ENCODE assay signal across 21 cellular contexts in genomic region chr9:4068449-4068848, GRCh38.
"Had no signal": no experiment of that assay in that cellular context is flagged by ENCODE, and none has a peak within 500 bp of the region (broad histone marks: within the 10 kb centered on the region; RNA-seq: fewer than 3 reads in every experiment).

No MANE protein-coding gene starts in this region.

- H3K9me3 Mint-ChIP-seq: activated CD4-positive, alpha-beta memory T cell treated with anti-CD3 and anti-CD28 coated beads for 36 hours; activated CD4-positive, alpha-beta T cell treated with anti-CD3 and anti-CD28 coated beads, Interleukin-2, amount 10 ng/mL, durations not matched to agents 7 days and 5 days; activated naive CD4-positive, alpha-beta T cell treated with anti-CD3 and anti-CD28 coated beads, Interleukin-2, amount 50 U/mL, for 72 hours; activated naive CD8-positive, alpha-beta T cell treated with anti-CD3 and anti-CD28 coated beads, Interleukin-2, amount 50 U/mL, for 24 hours; activated T-cell treated with anti-CD3 and anti-CD28 coated beads, Interleukin-2, amount 50 U/mL, for 4 hours had no signal

- H3K4me3 ChIP-seq: body of pancreas had no signal

- H3K4me3 Mint-ChIP-seq: activated CD4-positive, alpha-beta memory T cell treated with anti-CD3 and anti-CD28 coated beads for 36 hours; activated CD4-positive, alpha-beta T cell treated with anti-CD3 and anti-CD28 coated beads, Interleukin-2, amount 10 ng/mL, durations not matched to agents 7 days and 5 days; activated naive CD8-positive, alpha-beta T cell treated with anti-CD3 and anti-CD28 coated beads, Interleukin-2, amount 50 U/mL, for 24 hours; activated T-cell treated with anti-CD3 and anti-CD28 coated beads, Interleukin-2, amount 50 U/mL, for 4 hours; T-helper 17 cell had no signal

- H3K27ac ChIP-seq: ascending aorta had no signal

- H3K27me3 ChIP-seq: ascending aorta, body of pancreas had no signal

- ATAC-seq: activated naive CD4-positive, alpha-beta T cell treated with anti-CD3 and anti-CD28 coated beads, Interleukin-2, amount 50 U/mL, for 72 hours; activated naive CD8-positive, alpha-beta T cell treated with anti-CD3 and anti-CD28 coated beads, Interleukin-2, amount 50 U/mL, for 24 hours; activated T-cell treated with anti-CD3 and anti-CD28 coated beads, Interleukin-2, amount 50 U/mL, for 4 hours; body of pancreas; T-helper 17 cell had no signal

- DNase-seq: activated CD4-positive, alpha-beta memory T cell treated with anti-CD3 and anti-CD28 coated beads for 36 hours; activated CD4-positive, alpha-beta T cell treated with anti-CD3 and anti-CD28 coated beads, Interleukin-2, amount 10 ng/mL, durations not matched to agents 7 days and 5 days; activated CD4-positive, CD25-positive, alpha-beta regulatory T cell; activated CD8-positive, alpha-beta memory T cell treated with anti-CD3 and anti-CD28 coated beads for 24 hours; activated effector memory CD4-positive, alpha-beta T cell treated with anti-CD3 and anti-CD28 coated beads, Interleukin-2, amount 50 U/mL, for 16 hours; activated naive CD4-positive, alpha-beta T cell treated with Interleukin-2 at 50 U/mL for 16 hours; activated naive CD8-positive, alpha-beta T cell treated with anti-CD3 and anti-CD28 coated beads, Interleukin-2, amount 50 U/mL, for 24 hours; activated T-cell treated with anti-CD3 and anti-CD28 coated beads, Interleukin-2, amount 50 U/mL, for 4 hours; amniotic stem cell; body of pancreas; MM.1S; NCI-H1105; NCI-H1436; NCI-H1694 treated with DMSO at 0.1 percent for 48 hours; NCI-H2029 treated with DMSO at 0.1 percent for 48 hours; NCI-H524; SIG-M5; T-helper 17 cell; T-helper 9 cell had no signal

- H3K9me3 ChIP-seq: ascending aorta, body of pancreas had no signal

- H3K27me3 Mint-ChIP-seq: activated naive CD8-positive, alpha-beta T cell treated with anti-CD3 and anti-CD28 coated beads, Interleukin-2, amount 50 U/mL, for 24 hours had no signal

- H3K4me1 Mint-ChIP-seq: activated CD4-positive, alpha-beta T cell treated with anti-CD3 and anti-CD28 coated beads, Interleukin-2, amount 10 ng/mL, durations not matched to agents 7 days and 5 days; activated naive CD8-positive, alpha-beta T cell treated with anti-CD3 and anti-CD28 coated beads, Interleukin-2, amount 50 U/mL, for 24 hours had no signal

- H3K36me3 ChIP-seq: ascending aorta had no signal

- H3K36me3 Mint-ChIP-seq: activated CD4-positive, alpha-beta memory T cell treated with anti-CD3 and anti-CD28 coated beads for 36 hours; activated naive CD4-positive, alpha-beta T cell treated with anti-CD3 and anti-CD28 coated beads, Interleukin-2, amount 50 U/mL, for 72 hours had no signal

- H3K27ac Mint-ChIP-seq: activated CD4-positive, alpha-beta memory T cell treated with anti-CD3 and anti-CD28 coated beads for 36 hours; activated CD4-positive, alpha-beta T cell treated with anti-CD3 and anti-CD28 coated beads, Interleukin-2, amount 10 ng/mL, durations not matched to agents 7 days and 5 days; activated naive CD4-positive, alpha-beta T cell treated with anti-CD3 and anti-CD28 coated beads, Interleukin-2, amount 50 U/mL, for 72 hours; activated naive CD8-positive, alpha-beta T cell treated with anti-CD3 and anti-CD28 coated beads, Interleukin-2, amount 50 U/mL, for 24 hours; T-helper 17 cell had no signal
